Comparison of ENCODE assay signal across 20 cellular contexts in the genomic region with DNA sequence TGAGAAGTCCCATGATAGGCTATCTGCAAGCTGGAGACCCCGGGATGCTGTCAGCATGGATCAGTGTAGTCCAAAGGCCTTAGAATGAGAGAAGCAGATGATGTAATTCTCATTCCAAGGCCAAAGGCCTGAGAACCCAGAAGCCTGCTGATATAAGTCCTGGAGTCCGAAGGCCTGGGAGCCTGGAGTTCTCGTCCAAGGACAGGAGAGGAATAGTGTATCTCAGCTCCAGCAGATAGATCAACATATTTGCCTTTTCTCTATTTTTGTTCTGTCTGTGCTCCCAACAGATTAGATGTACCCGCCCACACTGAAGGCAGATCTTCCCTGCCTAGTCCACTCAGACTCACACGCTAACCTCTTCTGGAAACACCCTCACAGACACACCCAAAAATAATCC.
"Had no signal": no experiment of that assay in that cellular context is flagged by ENCODE, and none has a peak within 500 bp of the region (broad histone marks: within the 10 kb centered on the region; RNA-seq: fewer than 3 reads in every experiment).

No MANE protein-coding gene starts in this region.

- H3K36me3 ChIP-seq: ascending aorta, upper lobe of left lung had no signal

- H3K4me1 ChIP-seq: ascending aorta, psoas muscle, upper lobe of left lung had no signal

- H3K27me3 Mint-ChIP-seq: activated CD8-positive, alpha-beta memory T cell treated with anti-CD3 and anti-CD28 coated beads, Interleukin-2, amount 10 ng/mL, durations not matched to agents 7 days and 5 days; activated naive CD8-positive, alpha-beta T cell treated with anti-CD3 and anti-CD28 coated beads, Interleukin-2, amount 10 ng/mL, durations not matched to agents 7 days and 5 days; activated T-cell treated with anti-CD3 and anti-CD28 coated beads, Interleukin-2, amount 50 U/mL, for 24 hours had no signal

- ATAC-seq: activated CD8-positive, alpha-beta memory T cell treated with anti-CD3 and anti-CD28 coated beads, Interleukin-2, amount 10 ng/mL, durations not matched to agents 7 days and 5 days; psoas muscle had no signal

- H3K9me3 ChIP-seq: ascending aorta, psoas muscle, upper lobe of left lung had no signal

- H3K4me1 Mint-ChIP-seq: activated CD8-positive, alpha-beta memory T cell treated with anti-CD3 and anti-CD28 coated beads, Interleukin-2, amount 10 ng/mL, durations not matched to agents 7 days and 5 days; activated naive CD8-positive, alpha-beta T cell treated with anti-CD3 and anti-CD28 coated beads, Interleukin-2, amount 10 ng/mL, durations not matched to agents 7 days and 5 days; nephron had no signal

- H3K36me3 Mint-ChIP-seq: activated CD8-positive, alpha-beta memory T cell treated with anti-CD3 and anti-CD28 coated beads, Interleukin-2, amount 10 ng/mL, durations not matched to agents 7 days and 5 days; activated naive CD8-positive, alpha-beta T cell treated with anti-CD3 and anti-CD28 coated beads, Interleukin-2, amount 10 ng/mL, durations not matched to agents 7 days and 5 days had no signal

- H3K27me3 ChIP-seq: ascending aorta, upper lobe of left lung had no signal

- H3K4me3 Mint-ChIP-seq: activated CD8-positive, alpha-beta memory T cell treated with anti-CD3 and anti-CD28 coated beads, Interleukin-2, amount 10 ng/mL, durations not matched to agents 7 days and 5 days; activated naive CD8-positive, alpha-beta T cell treated with anti-CD3 and anti-CD28 coated beads, Interleukin-2, amount 10 ng/mL, durations not matched to agents 7 days and 5 days; activated T-cell treated with anti-CD3 and anti-CD28 coated beads, Interleukin-2, amount 50 U/mL, for 24 hours; nephron; T-helper 2 cell treated with Interferon-gamma antibody and Interleukin-4, amounts not matched to agents 5 μg/mL and 100 μg/mL, for 36 hours had no signal

- H3K27ac ChIP-seq: ascending aorta, coronary artery, psoas muscle, upper lobe of left lung had no signal

- H3K9me3 Mint-ChIP-seq: activated naive CD8-positive, alpha-beta T cell treated with anti-CD3 and anti-CD28 coated beads, Interleukin-2, amount 10 ng/mL, durations not matched to agents 7 days and 5 days; activated T-cell treated with anti-CD3 and anti-CD28 coated beads, Interleukin-2, amount 50 U/mL, for 24 hours; T-helper 2 cell treated with Interferon-gamma antibody and Interleukin-4, amounts not matched to agents 5 μg/mL and 100 μg/mL, for 36 hours had no signal

- H3K27ac Mint-ChIP-seq: activated CD8-positive, alpha-beta memory T cell treated with anti-CD3 and anti-CD28 coated beads, Interleukin-2, amount 10 ng/mL, durations not matched to agents 7 days and 5 days; activated naive CD8-positive, alpha-beta T cell treated with anti-CD3 and anti-CD28 coated beads, Interleukin-2, amount 10 ng/mL, durations not matched to agents 7 days and 5 days; activated T-cell treated with anti-CD3 and anti-CD28 coated beads, Interleukin-2, amount 50 U/mL, for 24 hours; nephron; T-helper 2 cell treated with Interferon-gamma antibody and Interleukin-4, amounts not matched to agents 5 μg/mL and 100 μg/mL, for 36 hours had no signal

- H3K4me3 ChIP-seq: ascending aorta, coronary artery, lung, psoas muscle, upper lobe of left lung had no signal

- DNase-seq: activated CD4-positive, alpha-beta T cell treated with anti-CD3 and anti-CD28 coated beads, Interleukin-2, amount 50 U/mL, for 4 hours; activated CD8-positive, alpha-beta memory T cell treated with anti-CD3 and anti-CD28 coated beads, Interleukin-2, amount 10 ng/mL, durations not matched to agents 7 days and 5 days; activated effector memory CD4-positive, alpha-beta T cell treated with anti-CD3 and anti-CD28 coated beads, Interleukin-2, amount 50 U/mL, for 16 hours; activated naive CD8-positive, alpha-beta T cell treated with anti-CD3 and anti-CD28 coated beads, Interleukin-2, amount 10 ng/mL, durations not matched to agents 7 days and 5 days; activated T-cell treated with anti-CD3 and anti-CD28 coated beads, Interleukin-2, amount 50 U/mL, for 24 hours; central memory CD4-positive, alpha-beta T cell; effector CD4-positive, alpha-beta T cell; hypothalamus; occipital lobe; psoas muscle; stimulated activated CD4-positive, alpha-beta T cell treated with anti-CD3 and anti-CD28 coated beads, Interleukin-12 subunit alpha, Interleukin-12 subunit beta, amount 100 ng/mL, for 4 hours; stimulated activated CD4-positive, alpha-beta T cell treated with anti-CD3 and anti-CD28 coated beads, Interleukin-2, amount 100 ng/mL, for 48 hours; stimulated activated naive CD4-positive, alpha-beta T cell treated with Interleukin-2 at 50 U/mL for 16 hours; upper lobe of left lung had no signal

- FAIRE-seq: endothelial cell of umbilical vein had no signal
